Comparison of ENCODE assay signal across 1 cellular context in the genomic region with DNA sequence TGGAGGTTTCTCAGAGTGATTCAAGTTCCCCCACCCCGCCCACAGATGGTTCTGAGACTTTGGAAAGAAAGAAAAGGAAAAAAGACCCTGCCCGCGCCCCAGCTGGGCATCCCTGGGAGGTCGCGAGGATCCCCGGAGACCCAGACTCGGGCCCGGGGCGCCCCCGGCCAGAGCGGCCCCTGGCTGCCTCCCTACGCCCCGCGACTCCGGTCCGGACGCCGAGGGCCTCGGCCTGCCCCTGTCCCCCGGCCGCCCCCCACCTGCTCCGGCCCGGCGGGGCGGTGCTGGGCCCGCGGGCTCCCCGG.
TF ChIP-seq lines count a peak whose summit lies in the region.

No MANE protein-coding gene starts in this region.

TF ChIP-seq in K562, 482 proteins besides CTCF, POLR2A, EP300 and RAD21:
- no peak for TF ChIP-seq CBFB (CRISPR knock-in tag; IDR thresholded peaks at IDR 0.05)
- TF ChIP-seq CAMTA2 (CRISPR knock-in tag; conservative IDR thresholded peaks at IDR 0.05), result no peak
- peak; percentile 19 for TF ChIP-seq CHD4 (IDR thresholded peaks at IDR 0.05; ENCODE audit: insufficient read depth, insufficient replicate concordance, low read depth, low read length, poor library complexity, severe bottlenecking)
- peak; percentile 19 for TF ChIP-seq RBBP5 (IDR thresholded peaks at IDR 0.05; ENCODE audit: borderline replicate concordance, insufficient read depth, low read length, poor library complexity, severe bottlenecking)
- peak; percentile 31 for TF ChIP-seq SAP30 (IDR thresholded peaks at IDR 0.05; ENCODE audit: borderline replicate concordance, insufficient read depth, low read depth, low read length, poor library complexity, severe bottlenecking)
